In the genomic region with DNA sequence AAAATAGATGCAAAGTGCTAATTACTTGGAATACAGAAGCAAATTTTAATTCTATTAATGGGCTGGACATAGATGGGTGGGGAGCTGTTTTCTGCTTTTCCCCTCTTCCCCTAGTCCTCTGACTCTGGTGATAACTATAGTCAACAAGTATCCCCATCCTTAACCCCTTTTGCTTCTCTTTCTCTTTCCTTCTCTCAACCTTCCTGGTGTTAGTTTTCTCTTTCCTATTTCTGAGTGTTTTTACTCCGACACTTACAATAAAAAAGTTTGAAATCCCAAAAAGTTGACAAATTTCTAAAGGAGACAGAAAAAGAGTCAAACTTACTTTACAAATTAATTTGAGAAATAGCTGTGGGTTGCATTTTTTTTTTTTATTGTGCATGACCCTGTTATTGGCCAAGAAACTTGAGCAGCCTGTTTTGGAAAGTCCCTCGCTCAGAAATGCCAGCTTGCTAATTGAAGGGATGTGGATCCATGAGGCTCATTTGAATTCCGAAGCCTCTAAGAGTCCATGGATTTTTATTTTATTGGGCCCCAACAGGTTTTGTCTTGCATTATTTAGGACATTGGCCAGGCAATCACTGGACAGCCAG, we compare ENCODE assay signal across 1 cellular context.
TF ChIP-seq lines count a peak whose summit lies in the region.

No MANE protein-coding gene starts in this region.

TF ChIP-seq in HepG2, 621 proteins besides CTCF, POLR2A, EP300 and RAD21:
- TF ChIP-seq SNAI1 (CRISPR knock-in tag; IDR thresholded peaks at IDR 0.05; ENCODE audit: borderline replicate concordance) (no peak), MAFK (conservative IDR thresholded peaks at IDR 0.05 in 1 of 2, IDR thresholded peaks at IDR 0.05 in 1 of 2; ENCODE audit: low read length in 2 of 2) (0 out of 4 replicates have a peak, but pooled peaks have one; percentile 9 to 19), MAFF (IDR thresholded peaks at IDR 0.05; ENCODE audit: low read depth, low read length) (peak; percentile 23; the same call in 1 of the 2 replicates)
